ENCODE assay signal across 1 cellular context in genomic region chr1:93078935-93079654, GRCh38.
TF ChIP-seq lines count a peak whose summit lies in the region.

MTF2 (plus strand) TSS chr1:93079283; CDS start chr1:93079527, 244 bp downstream.

TF ChIP-seq in WTC11, 78 proteins besides CTCF, POLR2A, EP300 and RAD21 (continued from another document and continues in another):
- TF ChIP-seq, protein P1, sequence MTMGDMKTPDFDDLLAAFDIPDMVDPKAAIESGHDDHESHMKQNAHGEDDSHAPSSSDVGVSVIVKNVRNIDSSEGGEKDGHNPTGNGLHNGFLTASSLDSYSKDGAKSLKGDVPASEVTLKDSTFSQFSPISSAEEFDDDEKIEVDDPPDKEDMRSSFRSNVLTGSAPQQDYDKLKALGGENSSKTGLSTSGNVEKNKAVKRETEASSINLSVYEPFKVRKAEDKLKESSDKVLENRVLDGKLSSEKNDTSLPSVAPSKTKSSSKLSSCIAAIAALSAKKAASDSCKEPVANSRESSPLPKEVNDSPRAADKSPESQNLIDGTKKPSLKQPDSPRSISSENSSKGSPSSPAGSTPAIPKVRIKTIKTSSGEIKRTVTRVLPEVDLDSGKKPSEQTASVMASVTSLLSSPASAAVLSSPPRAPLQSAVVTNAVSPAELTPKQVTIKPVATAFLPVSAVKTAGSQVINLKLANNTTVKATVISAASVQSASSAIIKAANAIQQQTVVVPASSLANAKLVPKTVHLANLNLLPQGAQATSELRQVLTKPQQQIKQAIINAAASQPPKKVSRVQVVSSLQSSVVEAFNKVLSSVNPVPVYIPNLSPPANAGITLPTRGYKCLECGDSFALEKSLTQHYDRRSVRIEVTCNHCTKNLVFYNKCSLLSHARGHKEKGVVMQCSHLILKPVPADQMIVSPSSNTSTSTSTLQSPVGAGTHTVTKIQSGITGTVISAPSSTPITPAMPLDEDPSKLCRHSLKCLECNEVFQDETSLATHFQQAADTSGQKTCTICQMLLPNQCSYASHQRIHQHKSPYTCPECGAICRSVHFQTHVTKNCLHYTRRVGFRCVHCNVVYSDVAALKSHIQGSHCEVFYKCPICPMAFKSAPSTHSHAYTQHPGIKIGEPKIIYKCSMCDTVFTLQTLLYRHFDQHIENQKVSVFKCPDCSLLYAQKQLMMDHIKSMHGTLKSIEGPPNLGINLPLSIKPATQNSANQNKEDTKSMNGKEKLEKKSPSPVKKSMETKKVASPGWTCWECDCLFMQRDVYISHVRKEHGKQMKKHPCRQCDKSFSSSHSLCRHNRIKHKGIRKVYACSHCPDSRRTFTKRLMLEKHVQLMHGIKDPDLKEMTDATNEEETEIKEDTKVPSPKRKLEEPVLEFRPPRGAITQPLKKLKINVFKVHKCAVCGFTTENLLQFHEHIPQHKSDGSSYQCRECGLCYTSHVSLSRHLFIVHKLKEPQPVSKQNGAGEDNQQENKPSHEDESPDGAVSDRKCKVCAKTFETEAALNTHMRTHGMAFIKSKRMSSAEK (CRISPR knock-in tag; IDR thresholded peaks at IDR 0.05; ENCODE audit: borderline replicate concordance): 0 out of 2 replicates have a peak, but pooled peaks have one; percentile 43
- TF ChIP-seq FOXK1 (CRISPR knock-in tag; IDR thresholded peaks at IDR 0.05) (peak; percentile 97), GTF2I (CRISPR knock-in tag; conservative IDR thresholded peaks at IDR 0.05) (no peak), ZNF396 (CRISPR knock-in tag; IDR thresholded peaks at IDR 0.05; ENCODE audit: borderline replicate concordance) (no peak), ESRRA (CRISPR knock-in tag; IDR thresholded peaks at IDR 0.05; ENCODE audit: borderline replicate concordance) (peak; percentile 70; the same call in 1 of the 2 replicates), ETV6 (CRISPR knock-in tag; IDR thresholded peaks at IDR 0.05) (peak; percentile 99), E2F1 (CRISPR knock-in tag; IDR thresholded peaks at IDR 0.05) (peak; percentile 77), ATF2 (CRISPR knock-in tag; IDR thresholded peaks at IDR 0.05; ENCODE audit: borderline replicate concordance, low read depth) (0 out of 2 replicates have a peak, but pooled peaks have one; percentile 52), NR2C2 (CRISPR knock-in tag; IDR thresholded peaks at IDR 0.05) (peak; percentile 69; the same call in 1 of the 2 replicates), IRF2 (CRISPR knock-in tag; IDR thresholded peaks at IDR 0.05; ENCODE audit: borderline replicate concordance, low read depth) (peak; percentile 85; the same call in 1 of the 2 replicates), GRHL2 (CRISPR knock-in tag; IDR thresholded peaks at IDR 0.05; ENCODE audit: insufficient replicate concordance, severe bottlenecking) (no peak), ZNF263 (CRISPR knock-in tag; IDR thresholded peaks at IDR 0.05; ENCODE audit: low read depth) (peak; percentile 59; the same call in 1 of the 2 replicates), ZNF423 (CRISPR knock-in tag; IDR thresholded peaks at IDR 0.05) (peak; percentile 20; the same call in 1 of the 2 replicates), TEAD1 (CRISPR knock-in tag; IDR thresholded peaks at IDR 0.05) (peak; percentile 98), SP1 (CRISPR knock-in tag; conservative IDR thresholded peaks at IDR 0.05) (peak; percentile 98), STAT6 (CRISPR knock-in tag; conservative IDR thresholded peaks at IDR 0.05; ENCODE audit: low read depth) (0 out of 2 replicates have a peak, but pooled peaks have one; percentile 32), AR (CRISPR knock-in tag; IDR thresholded peaks at IDR 0.05) (no peak; the same call in 1 of the 2 replicates), OVOL2 (CRISPR knock-in tag; IDR thresholded peaks at IDR 0.05; ENCODE audit: borderline replicate concordance) (no peak), CREB1 (CRISPR knock-in tag; IDR thresholded peaks at IDR 0.05) (peak; percentile 94), HMGA2 (CRISPR knock-in tag; IDR thresholded peaks at IDR 0.05) (no peak), TP53 (CRISPR knock-in tag; IDR thresholded peaks at IDR 0.05) (peak; percentile 93; the same call in 1 of the 2 replicates), CREM (CRISPR knock-in tag; IDR thresholded peaks at IDR 0.05) (peak; percentile 93), ATF6 (CRISPR knock-in tag; IDR thresholded peaks at IDR 0.05) (no peak), NFYB (CRISPR knock-in tag; conservative IDR thresholded peaks at IDR 0.05; ENCODE audit: low read depth) (peak; percentile 58), ZBTB21 (CRISPR knock-in tag; IDR thresholded peaks at IDR 0.05; ENCODE audit: borderline replicate concordance) (peak; percentile 95), ZSCAN18 (CRISPR knock-in tag; IDR thresholded peaks at IDR 0.05) (no peak), SMAD4 (CRISPR knock-in tag; IDR thresholded peaks at IDR 0.05) (peak; percentile 65; the same call in 1 of the 2 replicates)
- TF ChIP-seq, protein P2, sequence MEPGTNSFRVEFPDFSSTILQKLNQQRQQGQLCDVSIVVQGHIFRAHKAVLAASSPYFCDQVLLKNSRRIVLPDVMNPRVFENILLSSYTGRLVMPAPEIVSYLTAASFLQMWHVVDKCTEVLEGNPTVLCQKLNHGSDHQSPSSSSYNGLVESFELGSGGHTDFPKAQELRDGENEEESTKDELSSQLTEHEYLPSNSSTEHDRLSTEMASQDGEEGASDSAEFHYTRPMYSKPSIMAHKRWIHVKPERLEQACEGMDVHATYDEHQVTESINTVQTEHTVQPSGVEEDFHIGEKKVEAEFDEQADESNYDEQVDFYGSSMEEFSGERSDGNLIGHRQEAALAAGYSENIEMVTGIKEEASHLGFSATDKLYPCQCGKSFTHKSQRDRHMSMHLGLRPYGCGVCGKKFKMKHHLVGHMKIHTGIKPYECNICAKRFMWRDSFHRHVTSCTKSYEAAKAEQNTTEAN (CRISPR knock-in tag; IDR thresholded peaks at IDR 0.05): peak; percentile 97
- TF ChIP-seq, protein P3, sequence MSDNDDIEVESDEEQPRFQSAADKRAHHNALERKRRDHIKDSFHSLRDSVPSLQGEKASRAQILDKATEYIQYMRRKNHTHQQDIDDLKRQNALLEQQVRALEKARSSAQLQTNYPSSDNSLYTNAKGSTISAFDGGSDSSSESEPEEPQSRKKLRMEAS (CRISPR knock-in tag; IDR thresholded peaks at IDR 0.05): peak; percentile 94
- TF ChIP-seq, protein P4, sequence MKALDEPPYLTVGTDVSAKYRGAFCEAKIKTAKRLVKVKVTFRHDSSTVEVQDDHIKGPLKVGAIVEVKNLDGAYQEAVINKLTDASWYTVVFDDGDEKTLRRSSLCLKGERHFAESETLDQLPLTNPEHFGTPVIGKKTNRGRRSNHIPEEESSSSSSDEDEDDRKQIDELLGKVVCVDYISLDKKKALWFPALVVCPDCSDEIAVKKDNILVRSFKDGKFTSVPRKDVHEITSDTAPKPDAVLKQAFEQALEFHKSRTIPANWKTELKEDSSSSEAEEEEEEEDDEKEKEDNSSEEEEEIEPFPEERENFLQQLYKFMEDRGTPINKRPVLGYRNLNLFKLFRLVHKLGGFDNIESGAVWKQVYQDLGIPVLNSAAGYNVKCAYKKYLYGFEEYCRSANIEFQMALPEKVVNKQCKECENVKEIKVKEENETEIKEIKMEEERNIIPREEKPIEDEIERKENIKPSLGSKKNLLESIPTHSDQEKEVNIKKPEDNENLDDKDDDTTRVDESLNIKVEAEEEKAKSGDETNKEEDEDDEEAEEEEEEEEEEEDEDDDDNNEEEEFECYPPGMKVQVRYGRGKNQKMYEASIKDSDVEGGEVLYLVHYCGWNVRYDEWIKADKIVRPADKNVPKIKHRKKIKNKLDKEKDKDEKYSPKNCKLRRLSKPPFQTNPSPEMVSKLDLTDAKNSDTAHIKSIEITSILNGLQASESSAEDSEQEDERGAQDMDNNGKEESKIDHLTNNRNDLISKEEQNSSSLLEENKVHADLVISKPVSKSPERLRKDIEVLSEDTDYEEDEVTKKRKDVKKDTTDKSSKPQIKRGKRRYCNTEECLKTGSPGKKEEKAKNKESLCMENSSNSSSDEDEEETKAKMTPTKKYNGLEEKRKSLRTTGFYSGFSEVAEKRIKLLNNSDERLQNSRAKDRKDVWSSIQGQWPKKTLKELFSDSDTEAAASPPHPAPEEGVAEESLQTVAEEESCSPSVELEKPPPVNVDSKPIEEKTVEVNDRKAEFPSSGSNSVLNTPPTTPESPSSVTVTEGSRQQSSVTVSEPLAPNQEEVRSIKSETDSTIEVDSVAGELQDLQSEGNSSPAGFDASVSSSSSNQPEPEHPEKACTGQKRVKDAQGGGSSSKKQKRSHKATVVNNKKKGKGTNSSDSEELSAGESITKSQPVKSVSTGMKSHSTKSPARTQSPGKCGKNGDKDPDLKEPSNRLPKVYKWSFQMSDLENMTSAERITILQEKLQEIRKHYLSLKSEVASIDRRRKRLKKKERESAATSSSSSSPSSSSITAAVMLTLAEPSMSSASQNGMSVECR (CRISPR knock-in tag; IDR thresholded peaks at IDR 0.05; ENCODE audit: borderline replicate concordance): peak; percentile 96
